18 cellular contexts compared by ENCODE assay signal in the genomic region with DNA sequence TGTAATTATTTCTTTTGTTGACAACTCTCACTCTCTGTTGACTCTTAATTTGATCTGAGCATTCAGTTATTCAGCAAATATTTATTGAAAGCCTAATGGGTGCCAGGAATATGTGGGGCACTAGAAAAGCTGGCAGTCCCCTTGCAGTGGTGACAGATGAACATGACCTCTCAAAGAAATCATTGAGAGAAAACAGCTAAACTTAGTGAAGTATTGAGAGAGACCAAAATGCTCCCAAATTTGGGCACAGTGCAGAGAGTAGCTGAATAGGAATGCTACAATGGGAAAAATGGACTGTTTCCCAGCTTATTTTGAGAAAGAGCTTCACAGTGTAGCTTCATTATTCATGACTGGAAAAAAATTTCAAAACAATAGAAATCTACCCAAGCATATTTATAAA.
DNase-seq lines count a peak whose midpoint lies in the region; ATAC-seq and TF ChIP-seq lines count a peak whose summit lies in the region.
"Had no signal": no experiment of that assay in that cellular context is flagged by ENCODE, and none has a peak within 500 bp of the region (broad histone marks: within the 10 kb centered on the region; RNA-seq: fewer than 3 reads in every experiment).

No MANE protein-coding gene starts in this region.

- peaks cover 0 to 6% of the 10 kb centered on the region in 2 donors for H3K9me3 ChIP-seq in ascending aorta
- no peaks in the 10 kb centered on the region for H3K9me3 ChIP-seq in uterus
- H3K9me3 ChIP-seq: prostate gland had no signal

- H3K27me3 ChIP-seq in ascending aorta = no peaks in the 10 kb centered on the region
- no peaks in the 10 kb centered on the region for H3K27me3 ChIP-seq in layer of hippocampus (ENCODE audit: control insufficient read depth, insufficient read depth, low read length)
- no peaks in the 10 kb centered on the region for H3K27me3 ChIP-seq in uterus

- H3K36me3 ChIP-seq in ascending aorta (no peaks in the 10 kb centered on the region), uterus (no peaks in the 10 kb centered on the region)
- H3K36me3 ChIP-seq: prostate gland had no signal

- TF ChIP-seq POLR2A in uterus (IDR thresholded peaks at IDR 0.05) = no peak

- no peak for ATAC-seq in HG03460 (IDR thresholded peaks at IDR 0.05; ENCODE audit: unreplicated experiment)
- ATAC-seq in HG03280 (IDR thresholded peaks at IDR 0.05; ENCODE audit: unreplicated experiment) = no peak
- ATAC-seq: naive thymus-derived CD8-positive, alpha-beta T cell; stimulated activated naive CD8-positive, alpha-beta T cell treated with anti-CD3 and anti-CD28 coated beads, Interleukin-15, Interleukin-2, amounts not matched to agents 100 U/mL and 50 U/mL, for 24 hours had no signal

- H3K4me1 ChIP-seq in ascending aorta (peaks cover 3 to 21% of the 10 kb centered on the region in 2 donors), uterus (no peaks in the 10 kb centered on the region)
- H3K4me1 ChIP-seq: prostate gland had no signal

- no peak for TF ChIP-seq CTCF in ascending aorta (IDR thresholded peaks at IDR 0.05)
- no peak for TF ChIP-seq CTCF in uterus (IDR thresholded peaks at IDR 0.05)

- intact Hi-C loops in ascending aorta (cut with DNase I) (no loop called here), uterus (cut with DNase I; ENCODE audit: low total_unique reads) (no loop called here)

- H3K4me3 ChIP-seq in ascending aorta = no peak overlapping the region
- no peak overlapping the region for H3K4me3 ChIP-seq in uterus
- H3K4me3 ChIP-seq: lung, prostate gland had no signal

- H3K27ac ChIP-seq in ascending aorta = peak overlapping the region; percentile 62 to 63
- peak overlapping the region; percentile 5 for H3K27ac ChIP-seq in layer of hippocampus (ENCODE audit: low read depth, low read length)
- peak overlapping the region; percentile 19 to 79 for H3K27ac ChIP-seq in uterus

- DNase-seq in NCI-H510A treated with DMSO at 0.1 percent for 48 hours (lab: John Stamatoyannopoulos, UW) = peak; percentile 3
- no peak for DNase-seq in NCI-H510A (lab: John Stamatoyannopoulos, UW)
- DNase-seq in ascending aorta (ENCODE audit: low spot score in 2 of 2) = no peak
- no peak for DNase-seq in uterus
- DNase-seq in NCI-H2196 treated with DMSO at 0.1 percent for 48 hours (lab: John Stamatoyannopoulos, UW; ENCODE audit: unreplicated experiment) = no peak
- DNase-seq: activated naive CD8-positive, alpha-beta T cell treated with anti-CD3 and anti-CD28 coated beads, Interleukin-2, amount 10 ng/mL, durations not matched to agents 7 days and 5 days; effector CD8-positive, alpha-beta T cell; H9; naive thymus-derived CD8-positive, alpha-beta T cell; NCI-H2029; SHP77; stimulated activated CD4-positive, alpha-beta T cell treated with anti-CD3 and anti-CD28 coated beads, Interleukin-15, amount 100 ng/mL, for 24 hours; stimulated activated naive CD8-positive, alpha-beta T cell treated with anti-CD3 and anti-CD28 coated beads, Interleukin-15, Interleukin-2, amounts not matched to agents 100 U/mL and 50 U/mL, for 24 hours had no signal

Comparison
In these comparisons a context has a peak if more than half of its experiments do, and no peak if none do; other contexts are left out.
1. H3K27ac ChIP-seq: peak in every context shown above with its lines; median percentile 62 in ascending aorta; 49 in uterus; 5 in layer of hippocampus.